1 cellular context compared by ENCODE assay signal in the genomic region with DNA sequence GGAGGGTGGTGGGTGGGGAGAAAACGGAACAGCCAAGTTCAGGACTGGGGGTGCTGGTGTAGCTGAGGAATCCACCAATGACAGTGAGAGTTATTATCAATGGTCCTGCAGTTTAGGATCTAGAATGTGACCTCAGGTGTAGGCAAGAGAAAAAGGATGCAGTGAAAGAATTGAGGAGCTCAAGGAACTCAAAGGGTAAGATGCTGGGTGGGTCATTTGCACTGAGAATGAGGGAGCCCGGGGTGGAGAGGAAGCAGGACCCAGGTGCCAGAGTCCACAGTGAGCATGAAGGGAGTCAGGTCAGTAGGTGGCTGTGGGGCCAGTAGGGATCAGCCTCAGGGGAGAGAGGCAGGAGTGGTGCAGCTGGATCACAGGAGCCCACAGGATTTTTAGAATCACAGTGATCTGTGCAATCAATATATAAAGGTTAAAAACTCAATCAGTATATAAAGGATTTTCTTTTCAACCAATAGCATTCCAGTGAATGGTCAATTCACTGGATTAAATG.
TF ChIP-seq lines count a peak whose summit lies in the region.

No MANE protein-coding gene starts in this region.

TF ChIP-seq in IMR-90, 13 proteins besides CTCF, POLR2A, EP300 and RAD21:
- TF ChIP-seq CEBPB (IDR thresholded peaks at IDR 0.05; ENCODE audit: low read depth, low read length), result no peak
- TF ChIP-seq, protein P1, sequence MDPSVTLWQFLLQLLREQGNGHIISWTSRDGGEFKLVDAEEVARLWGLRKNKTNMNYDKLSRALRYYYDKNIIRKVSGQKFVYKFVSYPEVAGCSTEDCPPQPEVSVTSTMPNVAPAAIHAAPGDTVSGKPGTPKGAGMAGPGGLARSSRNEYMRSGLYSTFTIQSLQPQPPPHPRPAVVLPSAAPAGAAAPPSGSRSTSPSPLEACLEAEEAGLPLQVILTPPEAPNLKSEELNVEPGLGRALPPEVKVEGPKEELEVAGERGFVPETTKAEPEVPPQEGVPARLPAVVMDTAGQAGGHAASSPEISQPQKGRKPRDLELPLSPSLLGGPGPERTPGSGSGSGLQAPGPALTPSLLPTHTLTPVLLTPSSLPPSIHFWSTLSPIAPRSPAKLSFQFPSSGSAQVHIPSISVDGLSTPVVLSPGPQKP (IDR thresholded peaks at IDR 0.05; ENCODE audit: borderline replicate concordance, low read depth, low read length), result no peak
- TF ChIP-seq SMC3 (IDR thresholded peaks at IDR 0.05; ENCODE audit: low read depth, low read length), result no peak
- no peak for TF ChIP-seq MXI1 (IDR thresholded peaks at IDR 0.05; ENCODE audit: borderline replicate concordance, low read depth, low read length)
- no peak for TF ChIP-seq BHLHE40 (IDR thresholded peaks at IDR 0.05; ENCODE audit: low read depth, low read length)
- TF ChIP-seq, protein P2, sequence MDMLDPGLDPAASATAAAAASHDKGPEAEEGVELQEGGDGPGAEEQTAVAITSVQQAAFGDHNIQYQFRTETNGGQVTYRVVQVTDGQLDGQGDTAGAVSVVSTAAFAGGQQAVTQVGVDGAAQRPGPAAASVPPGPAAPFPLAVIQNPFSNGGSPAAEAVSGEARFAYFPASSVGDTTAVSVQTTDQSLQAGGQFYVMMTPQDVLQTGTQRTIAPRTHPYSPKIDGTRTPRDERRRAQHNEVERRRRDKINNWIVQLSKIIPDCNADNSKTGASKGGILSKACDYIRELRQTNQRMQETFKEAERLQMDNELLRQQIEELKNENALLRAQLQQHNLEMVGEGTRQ (IDR thresholded peaks at IDR 0.05; ENCODE audit: low read depth, low read length), result no peak
- no peak for TF ChIP-seq RFX5 (IDR thresholded peaks at IDR 0.05; ENCODE audit: low read depth, low read length)
- no peak for TF ChIP-seq FOS (IDR thresholded peaks at IDR 0.05; ENCODE audit: low read depth, low read length)
- TF ChIP-seq RCOR1 (IDR thresholded peaks at IDR 0.05; ENCODE audit: insufficient replicate concordance, low read length), result no peak
- no peak for TF ChIP-seq CHD1 (IDR thresholded peaks at IDR 0.05; ENCODE audit: low read depth, low read length)
- no peak for TF ChIP-seq MAZ (IDR thresholded peaks at IDR 0.05; ENCODE audit: borderline replicate concordance, low read depth, low read length)
- TF ChIP-seq MAFK (IDR thresholded peaks at IDR 0.05; ENCODE audit: low read depth, low read length), result no peak
- no peak for TF ChIP-seq NFE2L2 (IDR thresholded peaks at IDR 0.05; ENCODE audit: low read depth, low read length)
